1 cellular context compared by ENCODE assay signal in the genomic region with DNA sequence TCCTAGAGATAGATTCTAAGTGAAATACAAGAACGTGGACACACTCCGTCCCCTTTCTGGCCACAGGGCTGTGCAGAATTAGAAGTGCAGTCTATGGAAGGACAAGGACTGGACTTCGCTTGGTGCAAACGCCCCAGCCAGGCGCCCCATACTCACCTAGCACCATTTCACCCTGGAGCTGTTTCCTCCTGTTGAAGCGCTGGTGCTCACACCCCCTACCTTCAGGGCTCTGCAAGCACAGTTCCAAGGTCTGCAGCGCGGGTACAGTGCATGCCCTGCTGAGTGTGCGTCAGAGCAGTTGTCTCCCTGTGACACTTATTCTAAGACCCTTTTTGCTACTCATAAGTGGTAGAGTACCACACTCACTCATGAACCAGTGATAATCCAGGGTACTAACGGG.
TF ChIP-seq lines count a peak whose summit lies in the region.

No MANE protein-coding gene starts in this region.

TF ChIP-seq in GM12878, 131 proteins besides CTCF, POLR2A, EP300 and RAD21:
- TF ChIP-seq NFYA (IDR thresholded peaks at IDR 0.05; ENCODE audit: borderline replicate concordance, low read depth, low read length) (no peak), PAX5 (IDR thresholded peaks at IDR 0.05; ENCODE audit: borderline replicate concordance, low read depth, low read length) (no peak), CBX5 (IDR thresholded peaks at IDR 0.05; ENCODE audit: low read depth) (no peak), MLLT1 (IDR thresholded peaks at IDR 0.05) (peak; percentile 70), SUPT20H (IDR thresholded peaks at IDR 0.05; ENCODE audit: borderline replicate concordance, control insufficient read depth, low read depth, low read length) (no peak), ZBTB33 (IDR thresholded peaks at IDR 0.05) (peak; percentile 89), FOXK2 (IDR thresholded peaks at IDR 0.05) (no peak), ZNF217 (IDR thresholded peaks at IDR 0.05) (no peak), IKZF1 (conservative IDR thresholded peaks at IDR 0.05) (no peak)
- TF ChIP-seq, protein P1, sequence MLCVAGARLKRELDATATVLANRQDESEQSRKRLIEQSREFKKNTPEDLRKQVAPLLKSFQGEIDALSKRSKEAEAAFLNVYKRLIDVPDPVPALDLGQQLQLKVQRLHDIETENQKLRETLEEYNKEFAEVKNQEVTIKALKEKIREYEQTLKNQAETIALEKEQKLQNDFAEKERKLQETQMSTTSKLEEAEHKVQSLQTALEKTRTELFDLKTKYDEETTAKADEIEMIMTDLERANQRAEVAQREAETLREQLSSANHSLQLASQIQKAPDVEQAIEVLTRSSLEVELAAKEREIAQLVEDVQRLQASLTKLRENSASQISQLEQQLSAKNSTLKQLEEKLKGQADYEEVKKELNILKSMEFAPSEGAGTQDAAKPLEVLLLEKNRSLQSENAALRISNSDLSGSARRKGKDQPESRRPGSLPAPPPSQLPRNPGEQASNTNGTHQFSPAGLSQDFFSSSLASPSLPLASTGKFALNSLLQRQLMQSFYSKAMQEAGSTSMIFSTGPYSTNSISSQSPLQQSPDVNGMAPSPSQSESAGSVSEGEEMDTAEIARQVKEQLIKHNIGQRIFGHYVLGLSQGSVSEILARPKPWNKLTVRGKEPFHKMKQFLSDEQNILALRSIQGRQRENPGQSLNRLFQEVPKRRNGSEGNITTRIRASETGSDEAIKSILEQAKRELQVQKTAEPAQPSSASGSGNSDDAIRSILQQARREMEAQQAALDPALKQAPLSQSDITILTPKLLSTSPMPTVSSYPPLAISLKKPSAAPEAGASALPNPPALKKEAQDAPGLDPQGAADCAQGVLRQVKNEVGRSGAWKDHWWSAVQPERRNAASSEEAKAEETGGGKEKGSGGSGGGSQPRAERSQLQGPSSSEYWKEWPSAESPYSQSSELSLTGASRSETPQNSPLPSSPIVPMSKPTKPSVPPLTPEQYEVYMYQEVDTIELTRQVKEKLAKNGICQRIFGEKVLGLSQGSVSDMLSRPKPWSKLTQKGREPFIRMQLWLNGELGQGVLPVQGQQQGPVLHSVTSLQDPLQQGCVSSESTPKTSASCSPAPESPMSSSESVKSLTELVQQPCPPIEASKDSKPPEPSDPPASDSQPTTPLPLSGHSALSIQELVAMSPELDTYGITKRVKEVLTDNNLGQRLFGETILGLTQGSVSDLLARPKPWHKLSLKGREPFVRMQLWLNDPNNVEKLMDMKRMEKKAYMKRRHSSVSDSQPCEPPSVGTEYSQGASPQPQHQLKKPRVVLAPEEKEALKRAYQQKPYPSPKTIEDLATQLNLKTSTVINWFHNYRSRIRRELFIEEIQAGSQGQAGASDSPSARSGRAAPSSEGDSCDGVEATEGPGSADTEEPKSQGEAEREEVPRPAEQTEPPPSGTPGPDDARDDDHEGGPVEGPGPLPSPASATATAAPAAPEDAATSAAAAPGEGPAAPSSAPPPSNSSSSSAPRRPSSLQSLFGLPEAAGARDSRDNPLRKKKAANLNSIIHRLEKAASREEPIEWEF (IDR thresholded peaks at IDR 0.05; ENCODE audit: insufficient replicate concordance, low read depth, low read length), result no peak
